In genomic region chr17:72411124-72411563, GRCh38 we compare ENCODE assay signal across 1 cellular context.
TF ChIP-seq lines count a peak whose summit lies in the region.

No MANE protein-coding gene starts in this region.

TF ChIP-seq in HepG2, 621 proteins besides CTCF, POLR2A, EP300 and RAD21 (continued from another document):
- TF ChIP-seq ETV6 (CRISPR knock-in tag; conservative IDR thresholded peaks at IDR 0.05), result no peak
- no peak for TF ChIP-seq KDM5A (IDR thresholded peaks at IDR 0.05; ENCODE audit: borderline replicate concordance, low read length)
- TF ChIP-seq ESRRA (CRISPR knock-in tag; IDR thresholded peaks at IDR 0.05; ENCODE audit: low read depth), result no peak
- no peak for TF ChIP-seq HMG20B (CRISPR knock-in tag; conservative IDR thresholded peaks at IDR 0.05)
- TF ChIP-seq FOSL2 (CRISPR knock-in tag; IDR thresholded peaks at IDR 0.05), result peak; percentile 83
